13 cellular contexts compared by ENCODE assay signal in genomic region chr12:19546611-19547162, GRCh38.
A peak's percentile ranks its signal among the peaks of the same experiment; 100 is the strongest.
DNase-seq lines count a peak whose midpoint lies in the region; ATAC-seq and TF ChIP-seq lines count a peak whose summit lies in the region.
"Had no signal": no experiment of that assay in that cellular context is flagged by ENCODE, and none has a peak within 500 bp of the region (broad histone marks: within the 10 kb centered on the region; RNA-seq: fewer than 3 reads in every experiment).

No MANE protein-coding gene starts in this region.

- H3K27me3 ChIP-seq in adrenal gland (no peaks in the 10 kb centered on the region), muscle layer of duodenum (ENCODE audit: low read depth, low read length) (no peaks in the 10 kb centered on the region), transverse colon (no peaks in the 10 kb centered on the region)

- H3K4me1 ChIP-seq in adrenal gland (replicated peaks in 1 of 2) (peaks cover 10 to 17% of the 10 kb centered on the region in 2 donors), muscle layer of duodenum (ENCODE audit: control insufficient read depth in 1 of 2, insufficient read depth in 2 of 2, low read length in 2 of 2) (peaks cover 5 to 16% of the 10 kb centered on the region in 2 donors), transverse colon (peaks cover 0 to 13% (median 6%) of the 10 kb centered on the region in 4 donors)

- TF ChIP-seq EP300 in transverse colon (IDR thresholded peaks at IDR 0.05; ENCODE audit: low read depth): no peak

- H3K27ac ChIP-seq in adrenal gland (peak overlapping the region in 4 of 5 donors; percentile 36 to 84 (median 46)), muscle layer of duodenum (ENCODE audit: low read length) (peak overlapping the region; percentile 48), transverse colon (peak overlapping the region; percentile 33 to 65 (median 54))
- H3K27ac ChIP-seq: HL-60 had no signal

- H3K36me3 ChIP-seq in adrenal gland (replicated peaks in 1 of 2) (no peaks in the 10 kb centered on the region), muscle layer of duodenum (ENCODE audit: control insufficient read depth in 1 of 2, insufficient read depth in 2 of 2, low read length in 2 of 2) (no peaks in the 10 kb centered on the region), transverse colon (no peaks in the 10 kb centered on the region)

- ATAC-seq in HG02973 (IDR thresholded peaks at IDR 0.05; ENCODE audit: unreplicated experiment) (no peak), HG03095 (IDR thresholded peaks at IDR 0.05; ENCODE audit: unreplicated experiment) (no peak)
- ATAC-seq: natural killer cell treated with Interleukin-12 subunit alpha and Interleukin-12 subunit beta and Interleukin-15 and Interleukin-18, amount 100 ng/mL, for 72 hours had no signal

- intact Hi-C loops in adrenal gland (cut with DNase I): no loop called here
- intact Hi-C loops in transverse colon (cut with DNase I; ENCODE audit: low total_unique reads): no loop called here

- TF ChIP-seq POLR2A in adrenal gland (IDR thresholded peaks at IDR 0.05) (no peak), transverse colon (IDR thresholded peaks at IDR 0.05) (no peak)

- in situ Hi-C loops in transverse colon (cut with MboI; ENCODE audit: low pct_ligation_motif_present in 1 of 4, low pct_unique_long_range_greater_than_20kb in 1 of 4, low sequenced_read_pairs in 3 of 4): no loop called here

- H3K9me3 ChIP-seq in adrenal gland (replicated peaks in 1 of 3): no peaks in the 10 kb centered on the region
- no peaks in the 10 kb centered on the region for H3K9me3 ChIP-seq in muscle layer of duodenum (ENCODE audit: control insufficient read depth in 1 of 2, low read length in 2 of 2)
- H3K9me3 ChIP-seq in transverse colon: no peaks in the 10 kb centered on the region

- no peak for TF ChIP-seq CTCF in adrenal gland (IDR thresholded peaks at IDR 0.05)
- TF ChIP-seq CTCF in fibroblast of mammary gland (conservative IDR thresholded peaks at IDR 0.05; ENCODE audit: control insufficient read depth, insufficient read depth, low read depth, low read length): no peak
- TF ChIP-seq CTCF in transverse colon (IDR thresholded peaks at IDR 0.05): no peak

- DNase-seq in adrenal gland (no peak), fibroblast of mammary gland (ENCODE audit: low read depth) (peak; percentile 36), transverse colon (no peak), islet precursor cell (no peak)
- DNase-seq in activated CD4-positive, CD25-positive, alpha-beta regulatory T cell treated with anti-CD3 and anti-CD28 coated beads, Interleukin-2, amount 50 U/mL, for 72 hours: no peak
- DNase-seq: activated B cell treated with CpG ODN at 0.5 μM for 24 hours; activated naive CD4-positive, alpha-beta T cell treated with anti-CD3 and anti-CD28 coated beads, Interleukin-2, amount 10 ng/mL, durations not matched to agents 7 days and 5 days; NCI-H1694 had no signal

- H3K4me3 ChIP-seq in adrenal gland (peak overlapping the region in 1 of 4 donors; percentile 20), fibroblast of mammary gland (ENCODE audit: control insufficient read depth, low read depth, low read length) (no peak overlapping the region), muscle layer of duodenum (ENCODE audit: low read depth in 1 of 2, low read length in 2 of 2) (peak overlapping the region in 1 of 2 donors; percentile 23), transverse colon (no peak overlapping the region)

- WGBS in adrenal gland, 4 donors: 45 to 56% (median 52%) methylated on average over 7 of the region's 7 CpGs
- WGBS in transverse colon (ENCODE audit: low coverage in 1 of 2), 2 donors: 55 to 65% methylated on average over 5 to 7 of the region's 7 CpGs
